In the genomic region with DNA sequence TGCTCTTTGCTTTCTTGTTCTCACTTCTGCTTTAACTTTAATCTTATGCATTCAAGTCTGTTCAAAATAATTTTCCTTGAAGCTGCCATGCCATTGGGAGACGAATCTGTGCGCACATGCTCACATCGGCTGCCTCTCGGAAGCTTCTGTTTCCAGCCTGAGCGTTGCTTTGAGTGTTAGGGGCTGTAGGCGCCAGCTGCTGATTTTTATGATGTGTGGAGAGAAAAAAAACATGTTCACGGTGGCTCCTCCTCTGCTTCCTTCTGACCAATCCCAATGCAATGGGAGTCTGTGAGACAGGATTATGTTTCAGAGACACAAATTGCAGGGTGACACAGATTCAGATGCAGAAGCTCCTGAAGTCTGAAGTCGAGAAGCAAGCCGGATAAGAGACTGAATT, we compare ENCODE assay signal across 8 cellular contexts.
DNase-seq lines count a peak whose midpoint lies in the region; ATAC-seq lines count a peak whose summit lies in the region.

Gene MC4R, minus strand, starts transcription at position 178 of the 400 bp plus-strand sequence. CDS start 426 bp downstream, outside the sequence.

- DNase-seq in DMS153 (lab: John Stamatoyannopoulos, UW) = peak; percentile 91
- DNase-seq in NCI-H2029 (lab: John Stamatoyannopoulos, UW) = peak; percentile 59
- peak; percentile 75 for DNase-seq in astrocyte of the hippocampus (ENCODE audit: low read depth, low spot score)
- DNase-seq in left kidney (ENCODE audit: low read depth, low spot score) = peak; percentile 97
- DNase-seq in germinal center (ENCODE audit: low spot score) = no peak

- no peak for ATAC-seq in GM21423 (IDR thresholded peaks at IDR 0.05; ENCODE audit: unreplicated experiment)
- no peak for ATAC-seq in GM19035 (IDR thresholded peaks at IDR 0.05; ENCODE audit: unreplicated experiment)
- no peak for ATAC-seq in GM21515 (IDR thresholded peaks at IDR 0.05; ENCODE audit: unreplicated experiment)
